21 cellular contexts compared by ENCODE assay signal in the genomic region with DNA sequence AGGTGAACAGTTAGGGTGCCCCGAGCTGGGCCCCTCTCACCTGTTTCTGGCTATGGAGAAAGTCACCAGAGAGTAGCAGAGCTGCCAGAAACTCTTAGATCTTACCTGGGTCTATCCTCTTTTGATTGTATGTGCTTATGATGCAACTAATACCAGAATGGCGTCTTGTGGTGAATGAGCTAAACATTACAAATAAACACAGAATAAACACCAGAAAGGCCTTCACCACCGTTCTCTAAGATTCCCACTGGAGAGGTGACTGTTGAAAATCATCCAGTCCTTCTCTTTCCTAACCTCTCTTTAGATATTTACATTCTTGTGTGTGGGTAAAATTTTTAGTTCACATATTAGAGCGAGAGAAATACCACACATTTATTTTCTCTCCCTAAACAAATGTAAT.
"Had no signal": no experiment of that assay in that cellular context is flagged by ENCODE, and none has a peak within 500 bp of the region (broad histone marks: within the 10 kb centered on the region; RNA-seq: fewer than 3 reads in every experiment).

No MANE protein-coding gene starts in this region.

- H3K36me3 ChIP-seq: brain microvascular endothelial cell, cardiac muscle cell had no signal

- H3K27ac Mint-ChIP-seq: activated B cell treated with CpG ODN at 0.5 μM for 24 hours; activated CD4-positive, alpha-beta memory T cell treated with anti-CD3 and anti-CD28 coated beads for 36 hours; activated CD4-positive, alpha-beta T cell treated with anti-CD3 and anti-CD28 coated beads, Interleukin-2, amount 10 ng/mL, durations not matched to agents 7 days and 5 days; activated naive CD8-positive, alpha-beta T cell; T-helper 17 cell had no signal

- H3K27me3 Mint-ChIP-seq: activated B cell treated with CpG ODN at 0.5 μM for 24 hours had no signal

- H3K9me3 Mint-ChIP-seq: activated B cell treated with CpG ODN at 0.5 μM for 24 hours; activated CD4-positive, alpha-beta memory T cell treated with anti-CD3 and anti-CD28 coated beads for 36 hours; activated CD4-positive, alpha-beta T cell treated with anti-CD3 and anti-CD28 coated beads, Interleukin-2, amount 10 ng/mL, durations not matched to agents 7 days and 5 days; activated T-cell treated with anti-CD3 and anti-CD28 coated beads, Interleukin-2, amount 50 U/mL, for 4 hours had no signal

- H3K27me3 ChIP-seq: brain microvascular endothelial cell, cardiac muscle cell had no signal

- H3K4me3 ChIP-seq: cardiac muscle cell had no signal

- H3K36me3 Mint-ChIP-seq: activated CD4-positive, alpha-beta memory T cell treated with anti-CD3 and anti-CD28 coated beads for 36 hours had no signal

- DNase-seq: activated B cell treated with CpG ODN at 0.5 μM for 24 hours; activated CD4-positive, alpha-beta memory T cell treated with anti-CD3 and anti-CD28 coated beads for 36 hours; activated CD4-positive, alpha-beta T cell treated with anti-CD3 and anti-CD28 coated beads for 1 hour; activated CD4-positive, alpha-beta T cell treated with anti-CD3 and anti-CD28 coated beads, Interleukin-2, amount 10 ng/mL, durations not matched to agents 7 days and 5 days; activated CD8-positive, alpha-beta memory T cell treated with anti-CD3 and anti-CD28 coated beads for 24 hours; activated effector memory CD4-positive, alpha-beta T cell treated with anti-CD3 and anti-CD28 coated beads, Interleukin-2, amount 50 U/mL, for 16 hours; activated naive CD4-positive, alpha-beta T cell treated with Interleukin-2 at 50 U/mL for 16 hours; activated T-cell treated with anti-CD3 and anti-CD28 coated beads, Interleukin-2, amount 50 U/mL, for 4 hours; brain microvascular endothelial cell; Karpas-422; NCI-H146; NCI-H187 treated with DMSO at 0.1 percent for 48 hours; NCI-H2081 treated with DMSO at 0.1 percent for 48 hours; NCI-H446; NCI-H524; PC-3; SHP77; T-helper 17 cell; T1000 had no signal

- H3K4me3 Mint-ChIP-seq: activated B cell treated with CpG ODN at 0.5 μM for 24 hours; activated CD4-positive, alpha-beta memory T cell treated with anti-CD3 and anti-CD28 coated beads for 36 hours; activated CD4-positive, alpha-beta T cell treated with anti-CD3 and anti-CD28 coated beads, Interleukin-2, amount 10 ng/mL, durations not matched to agents 7 days and 5 days; activated naive CD8-positive, alpha-beta T cell; activated T-cell treated with anti-CD3 and anti-CD28 coated beads, Interleukin-2, amount 50 U/mL, for 4 hours; T-helper 17 cell had no signal

- H3K4me1 Mint-ChIP-seq: activated B cell treated with CpG ODN at 0.5 μM for 24 hours; activated CD4-positive, alpha-beta T cell treated with anti-CD3 and anti-CD28 coated beads, Interleukin-2, amount 10 ng/mL, durations not matched to agents 7 days and 5 days; T-helper 17 cell had no signal

- ATAC-seq: activated T-cell treated with anti-CD3 and anti-CD28 coated beads, Interleukin-2, amount 50 U/mL, for 4 hours; PC-3; T-helper 17 cell had no signal

- H3K27ac ChIP-seq: brain microvascular endothelial cell, cardiac muscle cell had no signal
